Comparison of ENCODE assay signal across 8 cellular contexts in genomic region chr12:75505706-75506312, GRCh38. TPM values are rescaled to one million over a fixed set of nuclear protein-coding genes. Genes with fewer than 3 reads are reported as not detected.
A peak's percentile ranks its signal among the peaks of the same experiment; 100 is the strongest.
DNase-seq lines count a peak whose midpoint lies in the region; ATAC-seq, FAIRE-seq and TF ChIP-seq lines count a peak whose summit lies in the region.

No MANE protein-coding gene starts in this region.

- no peaks in the 10 kb centered on the region for H3K27me3 ChIP-seq in WERI-Rb-1 (ENCODE audit: insufficient read depth, low read depth, severe bottlenecking)
- H3K27me3 ChIP-seq in H7 (ENCODE audit: control insufficient read depth, insufficient read depth, low read length): no peaks in the 10 kb centered on the region

- ATAC-seq in left lobe of liver: peak; percentile 56
- ATAC-seq in GM21423 (IDR thresholded peaks at IDR 0.05; ENCODE audit: unreplicated experiment): no peak

- H3K4me3 ChIP-seq in HFF-Myc (replicated peaks; ENCODE audit: low read depth, low read length) (no peak overlapping the region), WERI-Rb-1 (ENCODE audit: low read depth, low read length) (no peak overlapping the region), H7 (ENCODE audit: insufficient read depth, low read depth, low read length) (no peak overlapping the region)

- no peak for DNase-seq in D721Med (ENCODE audit: insufficient read length, low spot score)
- no peak for DNase-seq in HFF-Myc (ENCODE audit: extremely low read depth, low read depth)
- no peak for DNase-seq in WERI-Rb-1
- DNase-seq in left lobe of liver (ENCODE audit: low spot score): no peak
- DNase-seq in H7: no peak
- DNase-seq in DMS153 (lab: John Stamatoyannopoulos, UW): no peak
- no peak for DNase-seq in UCSD-AML1 (lab: John Stamatoyannopoulos, UW; ENCODE audit: unreplicated experiment)

- H3K36me3 ChIP-seq in WERI-Rb-1 (peaks cover 63% of the 10 kb centered on the region), H7 (replicated peaks; ENCODE audit: control insufficient read depth, insufficient read depth, low read length) (peaks cover 16% of the 10 kb centered on the region)

- no peaks in the 10 kb centered on the region for H3K9me3 ChIP-seq in WERI-Rb-1 (ENCODE audit: severe bottlenecking)

- TF ChIP-seq CTCF in D721Med (IDR thresholded peaks at IDR 0.05; ENCODE audit: insufficient read depth, missing control alignments): peak; percentile 51
- peak; percentile 48 for TF ChIP-seq CTCF in HFF-Myc (IDR thresholded peaks at IDR 0.05; ENCODE audit: low read depth, low read length, missing control alignments)
- TF ChIP-seq CTCF in WERI-Rb-1 (IDR thresholded peaks at IDR 0.05; ENCODE audit: low read depth, low read length): peak; percentile 17; the same call in 1 of the 2 replicates

- H3K27ac ChIP-seq in WERI-Rb-1: no peak overlapping the region

- FAIRE-seq in D721Med (lab: Jason Lieb, UNC): peak; percentile 44

RNA-seq across cellular contexts. Expression of gene KRR1, which starts 5.6 kb away (rescaled TPM):
- 18.7 TPM for total RNA-seq in left lobe of liver
- total RNA-seq in H7 (2014; rRNA removed; shearing (Covaris generic)): 25.6 and 35.0 TPM in 2 replicates

RNA-seq across cellular contexts. Expression of gene GLIPR1, which starts 25.3 kb away (rescaled TPM):
- 3.1 TPM for total RNA-seq in left lobe of liver
- total RNA-seq in H7 (2014; rRNA removed; shearing (Covaris generic)): 0.21 and 0.52 TPM in 2 replicates
